Comparison of ENCODE assay signal across 1 cellular context in the genomic region with DNA sequence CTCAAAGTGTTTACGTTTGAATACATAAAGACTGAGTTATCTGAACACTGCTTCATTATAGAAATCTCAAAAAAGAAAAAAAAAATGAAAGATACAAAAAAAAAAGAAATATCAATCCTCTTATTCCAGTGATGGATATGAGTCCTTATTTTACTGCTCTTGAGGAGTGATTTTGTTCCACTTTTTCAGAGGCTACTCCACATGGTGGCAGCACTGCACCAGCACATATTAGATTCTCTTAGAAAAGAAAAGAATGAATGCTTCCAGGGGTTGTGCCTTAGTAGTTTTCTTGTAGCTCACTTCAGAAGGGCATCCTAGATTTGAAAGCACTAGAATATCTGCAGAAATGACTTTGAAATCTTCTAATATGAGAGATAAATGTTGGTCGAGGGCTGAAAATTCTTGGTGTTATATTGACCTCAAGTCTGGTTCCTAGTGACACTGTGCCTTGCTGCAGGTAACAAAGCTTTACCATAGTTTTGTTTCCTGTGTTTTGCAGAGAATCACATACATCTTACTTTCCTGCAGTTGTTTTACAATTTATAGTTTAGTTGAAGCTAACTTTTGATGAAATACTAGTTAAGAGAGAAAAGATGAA.
TF ChIP-seq lines count a peak whose summit lies in the region.

No MANE protein-coding gene starts in this region.

TF ChIP-seq in GM12878, 131 proteins besides CTCF, POLR2A, EP300 and RAD21:
- TF ChIP-seq BACH1 (IDR thresholded peaks at IDR 0.05; ENCODE audit: borderline replicate concordance) (no peak), SMC3 (IDR thresholded peaks at IDR 0.05; ENCODE audit: borderline replicate concordance, low read length) (peak; percentile 63), TCF3 (IDR thresholded peaks at IDR 0.05; ENCODE audit: borderline replicate concordance, insufficient read depth, low read depth, low read length) (no peak), ZNF217 (IDR thresholded peaks at IDR 0.05) (no peak)
